14 cellular contexts compared by ENCODE assay signal in genomic region chrX:25049347-25049746, GRCh38. TPM values are rescaled to one million over a fixed set of nuclear protein-coding genes. Genes with fewer than 3 reads are reported as not detected.
DNase-seq lines count a peak whose midpoint lies in the region; ATAC-seq and TF ChIP-seq lines count a peak whose summit lies in the region.
"Had no signal": no experiment of that assay in that cellular context is flagged by ENCODE, and none has a peak within 500 bp of the region (broad histone marks: within the 10 kb centered on the region; RNA-seq: fewer than 3 reads in every experiment).

No MANE protein-coding gene starts in this region.

- H4K20me1 ChIP-seq in fibroblast of lung (ENCODE audit: control insufficient read depth, extremely low read depth, insufficient read depth, low read length): no peaks in the 10 kb centered on the region

- peaks cover 68% of the 10 kb centered on the region for H3K4me1 ChIP-seq in A673 (ENCODE audit: insufficient read depth, low read length, poor library complexity, severe bottlenecking)
- H3K4me1 ChIP-seq in HUES48 (ENCODE audit: control insufficient read depth, insufficient read depth, low read length): peaks cover 60% of the 10 kb centered on the region
- peaks cover 29% of the 10 kb centered on the region for H3K4me1 ChIP-seq in SJCRH30
- H3K4me1 ChIP-seq in fibroblast of lung (ENCODE audit: control insufficient read depth, extremely low read depth, insufficient read depth, low read length): no peaks in the 10 kb centered on the region
- H3K4me1 ChIP-seq: parathyroid adenoma, SJSA1, upper lobe of right lung had no signal

- H3K79me2 ChIP-seq in fibroblast of lung (ENCODE audit: control insufficient read depth, insufficient read depth, low read length): no peaks in the 10 kb centered on the region
- H3K79me2 ChIP-seq: parathyroid adenoma had no signal

- BruUV-seq in A673 (replicated peaks; lab: Mats Ljungman, UMichigan): no TSS peak

- ATAC-seq in HG02973 (IDR thresholded peaks at IDR 0.05; ENCODE audit: unreplicated experiment) (no peak), GM19455 (IDR thresholded peaks at IDR 0.05; ENCODE audit: unreplicated experiment) (no peak)
- ATAC-seq: upper lobe of right lung had no signal

- CTCF ChIA-PET in A673 (lab: Charles Lee): no interaction called here

- H3K27me3 ChIP-seq in A673 (replicated peaks; ENCODE audit: insufficient read depth, low read depth, low read length, poor library complexity) (no peaks in the 10 kb centered on the region), HUES48 (ENCODE audit: control insufficient read depth, insufficient read depth, low read length) (no peaks in the 10 kb centered on the region), SJCRH30 (no peaks in the 10 kb centered on the region), fibroblast of lung (ENCODE audit: control insufficient read depth, insufficient read depth, low read length) (no peaks in the 10 kb centered on the region)
- H3K27me3 ChIP-seq: SJSA1, upper lobe of right lung had no signal

- intact Hi-C loops in A673 (cut with micrococcal nuclease; ENCODE audit: unreplicated experiment): no loop called here

- peak; percentile 93 for DNase-seq in A673 (ENCODE audit: low spot score)
- DNase-seq in SJCRH30: peak; percentile 18 to 62
- DNase-seq in fibroblast of lung (ENCODE audit: low read depth in 2 of 2): peak; percentile 20 to 24
- no peak for DNase-seq in germinal center (ENCODE audit: low spot score)
- no peak for DNase-seq in G401 (ENCODE audit: low spot score)
- DNase-seq: H7, NCI-H187 treated with DMSO at 0.1 percent for 48 hours, upper lobe of right lung had no signal

- TF ChIP-seq CTCF in A673 (conservative IDR thresholded peaks at IDR 0.05; ENCODE audit: low read depth, low read length) (no peak), fibroblast of lung (conservative IDR thresholded peaks at IDR 0.05 in 1 of 2, IDR thresholded peaks at IDR 0.05 in 1 of 2; ENCODE audit: low read depth in 1 of 2, low read length in 2 of 2) (no peak)

- POLR2A ChIA-PET in A673 (lab: Charles Lee; ENCODE audit: low non-redundant PET): interaction anchor here (0.6 to 0.9 kb wide), 3 partner anchors 20 to 95 kb away, joined by 3 to 5 read pairs (median 4); no protein-coding TSS in a partner anchor

- H3K36me3 ChIP-seq in A673 (ENCODE audit: insufficient read depth, low read length, poor library complexity, severe bottlenecking) (no peaks in the 10 kb centered on the region), HUES48 (ENCODE audit: control insufficient read depth, insufficient read depth, low read length) (no peaks in the 10 kb centered on the region), SJCRH30 (no peaks in the 10 kb centered on the region), fibroblast of lung (ENCODE audit: control insufficient read depth, insufficient read depth, low read length) (no peaks in the 10 kb centered on the region)
- H3K36me3 ChIP-seq: SJSA1, upper lobe of right lung had no signal

- no peak overlapping the region for H2AFZ ChIP-seq in fibroblast of lung (ENCODE audit: low read length)
- H2AFZ ChIP-seq: parathyroid adenoma had no signal

- in situ Hi-C loops in G401 (cut with HindIII; ENCODE audit: low sequenced_read_pairs): no loop called here

- peak overlapping the region; percentile 5; the same call in 1 of the 2 replicates for H3K9ac ChIP-seq in HUES48 (ENCODE audit: low read depth, low read length)
- no peak overlapping the region for H3K9ac ChIP-seq in fibroblast of lung (ENCODE audit: insufficient read depth, low read length)
- H3K9ac ChIP-seq: parathyroid adenoma had no signal

- peaks cover 5% of the 10 kb centered on the region for H3K9me3 ChIP-seq in A673 (ENCODE audit: low read depth, low read length, poor library complexity, severe bottlenecking)
- H3K9me3 ChIP-seq in HUES48 (ENCODE audit: control insufficient read depth, insufficient read depth, low read length): no peaks in the 10 kb centered on the region
- no peaks in the 10 kb centered on the region for H3K9me3 ChIP-seq in SJCRH30 (replicated peaks)
- H3K9me3 ChIP-seq in fibroblast of lung (ENCODE audit: control insufficient read depth, insufficient read depth, low read depth, low read length): no peaks in the 10 kb centered on the region
- H3K9me3 ChIP-seq: SJSA1, upper lobe of right lung had no signal

- peak overlapping the region; percentile 78 for H3K27ac ChIP-seq in A673 (ENCODE audit: low read depth, low read length, poor library complexity, severe bottlenecking)
- H3K27ac ChIP-seq in HUES48 (ENCODE audit: low read depth, low read length): peak overlapping the region; percentile 13
- peak overlapping the region; percentile 81 for H3K27ac ChIP-seq in SJCRH30
- H3K27ac ChIP-seq in fibroblast of lung (ENCODE audit: insufficient read depth, low read length): no peak overlapping the region
- H3K27ac ChIP-seq: parathyroid adenoma, SJSA1, upper lobe of right lung had no signal

- H3K4me3 ChIP-seq in A673 (ENCODE audit: low read depth, low read length, poor library complexity, severe bottlenecking) (no peak overlapping the region), HUES48 (ENCODE audit: low read depth, low read length) (no peak overlapping the region; the same call in 1 of the 2 replicates), SJCRH30 (peak overlapping the region; percentile 18; the same call in 1 of the 2 replicates), fibroblast of lung (replicated peaks in 1 of 4; ENCODE audit: control extremely low read depth in 1 of 4, insufficient read depth in 1 of 4, low read depth in 3 of 4, low read length in 4 of 4) (no peak overlapping the region)
- H3K4me3 ChIP-seq: SJSA1, upper lobe of right lung had no signal

- no peak overlapping the region for H3K4me2 ChIP-seq in fibroblast of lung (ENCODE audit: extremely low read depth, insufficient read depth, low read length)

RNA-seq across cellular contexts. Expression of gene ARX, which starts 33.6 kb away (rescaled TPM):
- total RNA-seq in A673 (2021) (32.0 and 44.4 TPM in 2 replicates), fibroblast of lung (not detected in 2 replicates)
- total RNA-seq in SJCRH30 (2014; rRNA removed; shearing (Covaris generic)): not detected in 2 replicates
- polyA plus RNA-seq in fibroblast of lung: not detected in 2 replicates
- polyA plus RNA-seq in fibroblast of lung (2012): not detected in 2 replicates
- polyA minus RNA-seq in fibroblast of lung (ENCODE audit: low replicate concordance): not detected in 2 replicates
- total RNA-seq in G401 (2014; rRNA removed; shearing (Covaris generic)): 0.20 TPM in 1 of 2 replicates, not detected in the other
- total RNA-seq: Daoy, H7, SJSA1, upper lobe of right lung had no signal

Comparison
In these comparisons a context has a peak if more than half of its experiments do, and no peak if none do; other contexts are left out.
1. DNase-seq: peak in A673 (single experiment), SJCRH30 (2 of 2) and fibroblast of lung (2 of 2); none in germinal center (single experiment) and G401 (single experiment).
2. RNA of gene ARX, which starts 33.6 kb away (total RNA-seq): 32.0 to 44.4 TPM in A673; 0.20 TPM in G401, not detected in SJCRH30 and not detected in fibroblast of lung; every median in the first group is over 10 times any median in the second.